8 cellular contexts compared by ENCODE assay signal in the genomic region with DNA sequence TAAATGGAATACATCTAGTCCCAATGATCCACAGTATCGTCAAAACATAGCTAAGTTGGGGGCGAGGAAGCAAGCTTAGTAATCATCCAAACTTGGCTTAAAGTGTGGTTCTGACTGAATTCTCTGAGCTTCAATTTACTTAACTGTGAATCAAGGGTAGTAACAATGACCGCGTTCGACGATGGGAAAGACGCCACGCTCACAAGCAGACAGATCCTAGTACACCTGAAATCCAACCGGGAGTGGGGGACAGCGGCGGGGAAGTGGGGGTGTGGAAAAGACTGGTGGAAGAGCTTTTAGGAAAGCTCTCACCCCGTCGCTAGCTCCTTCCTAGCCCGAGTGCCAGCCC. TPM values are rescaled to one million over a fixed set of nuclear protein-coding genes. Genes with fewer than 3 reads are reported as not detected.
DNase-seq lines count a peak whose midpoint lies in the region; TF ChIP-seq lines count a peak whose summit lies in the region.

No MANE protein-coding gene starts in this region.

- no peaks in the 10 kb centered on the region for H3K4me1 ChIP-seq in mesendoderm (ENCODE audit: control insufficient read depth, low read depth, low read length)

- peak overlapping the region; percentile 98 for H3K56ac ChIP-seq in mesendoderm (ENCODE audit: low read length)

- no peak overlapping the region for H2AK5ac ChIP-seq in mesendoderm (ENCODE audit: low read length)

- no peak overlapping the region for H3K23ac ChIP-seq in mesendoderm (ENCODE audit: low read length)

- H2BK5ac ChIP-seq in mesendoderm (ENCODE audit: low read length), result no peak overlapping the region

- H3K18ac ChIP-seq in mesendoderm (ENCODE audit: low read length), result no peak overlapping the region

- no peak overlapping the region for H3K4ac ChIP-seq in mesendoderm (ENCODE audit: low read depth, low read length)

- TF ChIP-seq CTCF in HL-60 (IDR thresholded peaks at IDR 0.05; ENCODE audit: insufficient read depth, low read length), result no peak
- TF ChIP-seq CTCF in brain (conservative IDR thresholded peaks at IDR 0.05), result no peak

- no peak overlapping the region for H4K5ac ChIP-seq in mesendoderm (ENCODE audit: low read length)

- H3K27ac Mint-ChIP-seq in brain, result peak overlapping the region; percentile 98 to 100 (median 99)

- peaks cover 6% of the 10 kb centered on the region for H3K79me1 ChIP-seq in mesendoderm (ENCODE audit: low read length)

- peaks cover 43% of the 10 kb centered on the region for H3K79me2 ChIP-seq in mesendoderm (ENCODE audit: control insufficient read depth, insufficient read depth, low read length)

- H3K27me3 ChIP-seq in HL-60 (ENCODE audit: insufficient read depth, poor library complexity, severe bottlenecking), result no peaks in the 10 kb centered on the region
- H3K27me3 ChIP-seq in mesendoderm (ENCODE audit: insufficient read depth, low read length, poor library complexity), result no peaks in the 10 kb centered on the region

- no peak overlapping the region for H2BK15ac ChIP-seq in mesendoderm (replicated peaks; ENCODE audit: low read depth)

- WGBS in mesendoderm (ENCODE audit: extremely low coverage, insufficient coverage, low lambda C conversion rate), result no CpG with 5 or more reads among the region's 14 CpGs

- H3K4me1 Mint-ChIP-seq in brain, result peaks cover 45% of the 10 kb centered on the region

- H4K8ac ChIP-seq in mesendoderm (ENCODE audit: low read depth, low read length), result no peak overlapping the region

- no peaks in the 10 kb centered on the region for H3K36me3 ChIP-seq in mesendoderm (ENCODE audit: control insufficient read depth, insufficient read depth, low read length)

- peak overlapping the region; percentile 75 for H3K4me2 ChIP-seq in mesendoderm (ENCODE audit: low read length)

- peak overlapping the region; percentile 95 for H3K9ac ChIP-seq in mesendoderm (ENCODE audit: low read length)

- H3K4me3 Mint-ChIP-seq in brain, result peak overlapping the region; percentile 95 to 100 (median 99)

- H3K27ac ChIP-seq in HL-60 (replicated peaks) (peak overlapping the region; percentile 38), mesendoderm (ENCODE audit: low read depth, low read length) (no peak overlapping the region)

- peak overlapping the region; percentile 88 for H3K4me3 ChIP-seq in HL-60 (replicated peaks; ENCODE audit: insufficient read depth, low read length)
- H3K4me3 ChIP-seq in mesendoderm (ENCODE audit: low read length), result peak overlapping the region; percentile 96

- peaks cover 6% of the 10 kb centered on the region for H3K27me3 Mint-ChIP-seq in brain

- no peaks in the 10 kb centered on the region for H3K9me3 Mint-ChIP-seq in brain

- H2BK120ac ChIP-seq in mesendoderm (ENCODE audit: low read depth, low read length), result no peak overlapping the region

- DNase-seq in NCI-H345 (lab: John Stamatoyannopoulos, UW) (peak; percentile 50), NCI-H345 treated with DMSO at 0.1 percent for 48 hours (lab: John Stamatoyannopoulos, UW; ENCODE audit: unreplicated experiment) (no peak), HL-60 (ENCODE audit: low read depth in 1 of 2, low spot score in 1 of 2) (no peak), mesendoderm (no peak), NCI-H1436 treated with DMSO at 0.1 percent for 48 hours (lab: John Stamatoyannopoulos, UW) (no peak)
- no peak for DNase-seq in stimulated activated naive CD4-positive, alpha-beta T cell (lab: John Stamatoyannopoulos, UW)
- DNase-seq in activated effector memory CD4-positive, alpha-beta T cell treated with Interleukin-2 at 50 U/mL for 16 hours, result no peak

- peaks cover 17% of the 10 kb centered on the region for H3K36me3 Mint-ChIP-seq in brain

RNA-seq across cellular contexts. Expression of gene COX16, which starts 0.4 kb away (rescaled TPM):
- polyA plus RNA-seq in brain (ENCODE audit: insufficient read depth, low read depth, low replicate concordance), result 42.7 TPM
- 120 TPM for polyA plus RNA-seq in mesendoderm (2013, experiment 1 of 2)
- polyA plus RNA-seq in mesendoderm (2013, experiment 2 of 2), result 117 TPM

RNA-seq across cellular contexts. Expression of gene SYNJ2BP, which starts 57.8 kb away (rescaled TPM):
- polyA plus RNA-seq in brain (ENCODE audit: insufficient read depth, low read depth, low replicate concordance), result 11.1 TPM
- polyA plus RNA-seq in mesendoderm (2013, experiment 1 of 2), result 19.8 TPM
- polyA plus RNA-seq in mesendoderm (2013, experiment 2 of 2), result 19.6 TPM
